In genomic region chr7:6435486-6436384, GRCh38 we compare ENCODE assay signal across 8 cellular contexts. TPM values are rescaled to one million over a fixed set of nuclear protein-coding genes. Genes with fewer than 3 reads are reported as not detected.
DNase-seq lines count a peak whose midpoint lies in the region; ATAC-seq and TF ChIP-seq lines count a peak whose summit lies in the region.

No MANE protein-coding gene starts in this region.

- peaks cover 18% of the 10 kb centered on the region for H3K36me3 Mint-ChIP-seq in CD4-positive, CD25-positive, alpha-beta regulatory T cell

- peaks cover 19 to 46% (median 30%) of the 10 kb centered on the region in 4 donors for H3K4me1 Mint-ChIP-seq in CD4-positive, CD25-positive, alpha-beta regulatory T cell

- H3K4me3 Mint-ChIP-seq in CD4-positive, CD25-positive, alpha-beta regulatory T cell, result peak overlapping the region; percentile 14 to 94 (median 80)

- intact Hi-C loops in OCI-LY7 (cut with micrococcal nuclease; ENCODE audit: unreplicated experiment), result loop anchor here (1.0 to 10.0 kb wide), 3 partner anchors 85 to 581 kb away; partner anchors contain the start of genes AIMP2 and PMS2

- H3K4me1 ChIP-seq in CD4-positive, CD25-positive, alpha-beta regulatory T cell (ENCODE audit: control insufficient read depth, insufficient read depth, low read length, poor library complexity, severe bottlenecking), result peaks cover 23% of the 10 kb centered on the region
- H3K4me1 ChIP-seq in OCI-LY7 (ENCODE audit: insufficient read depth, low read length, poor library complexity, severe bottlenecking) (peaks cover 42% of the 10 kb centered on the region), mucosa of rectum (ENCODE audit: control insufficient read depth in 2 of 2, insufficient read depth in 2 of 2, low read length in 2 of 2) (peaks cover 0 to 12% of the 10 kb centered on the region in 2 donors)

- H3K4me2 ChIP-seq in OCI-LY7 (ENCODE audit: low read length), result peak overlapping the region; percentile 41

- H3K27me3 Mint-ChIP-seq in CD4-positive, CD25-positive, alpha-beta regulatory T cell, result no peaks in the 10 kb centered on the region

- no peaks in the 10 kb centered on the region for H3K27me3 ChIP-seq in CD4-positive, CD25-positive, alpha-beta regulatory T cell (ENCODE audit: control insufficient read depth, insufficient read depth, low read length)
- no peaks in the 10 kb centered on the region for H3K27me3 ChIP-seq in mucosa of rectum (ENCODE audit: control insufficient read depth in 2 of 2, insufficient read depth in 2 of 2, low read length in 2 of 2)

- POLR2A ChIA-PET in OCI-LY7 (lab: Charles Lee), result interaction anchor here (0.6 to 1.9 kb wide), 3 partner anchors 19 to 123 kb away, joined by 4 to 8 read pairs (median 5); no protein-coding TSS in a partner anchor

- H4K20me1 ChIP-seq in OCI-LY7 (ENCODE audit: insufficient read depth, low read length), result peaks cover 4% of the 10 kb centered on the region; the same call in 1 of the 2 replicates

- H3K27ac ChIP-seq in CD4-positive, CD25-positive, alpha-beta regulatory T cell (ENCODE audit: insufficient read depth, low read length, poor library complexity, severe bottlenecking), result no peak overlapping the region
- H3K27ac ChIP-seq in OCI-LY7 (ENCODE audit: low read depth, low read length, poor library complexity, severe bottlenecking), result peak overlapping the region; percentile 67
- peak overlapping the region; percentile 63 to 78 for H3K27ac ChIP-seq in mucosa of rectum (ENCODE audit: low read depth in 2 of 2, low read length in 2 of 2)

- H3K9ac ChIP-seq in mucosa of rectum (ENCODE audit: low read depth in 1 of 2, low read length in 2 of 2), result peak overlapping the region in 1 of 2 donors; percentile 12

- H3K9me3 Mint-ChIP-seq in CD4-positive, CD25-positive, alpha-beta regulatory T cell, result no peaks in the 10 kb centered on the region

- peak; percentile 79 to 90 (median 86) for DNase-seq in CD4-positive, CD25-positive, alpha-beta regulatory T cell
- DNase-seq in HUDEP-2 (lab: John Stamatoyannopoulos, UW; ENCODE audit: unreplicated experiment in 76 of 76), result peak in 71 of 76 experiments; percentile 6 to 88 (median 68)
- DNase-seq in OCI-LY7 (ENCODE audit: low spot score), result peak; percentile 84
- peak; percentile 95 for DNase-seq in activated T-cell treated with anti-CD3 and anti-CD28 coated beads for 1 hour (ENCODE audit: low read depth)
- peak; percentile 97 for DNase-seq in epidermal melanocyte (ENCODE audit: insufficient read length, low spot score)
- DNase-seq in stimulated activated CD8-positive, alpha-beta memory T cell treated with anti-CD3 and anti-CD28 coated beads, Interleukin-7, amount 100 ng/mL, for 1 hour (ENCODE audit: low read depth in 2 of 2), result peak; percentile 71 to 81

- CTCF ChIA-PET in OCI-LY7 (lab: Charles Lee; ENCODE audit: unreplicated experiment), result interaction anchor here (1.0 kb wide), 1 partner anchor 112 kb away, joined by 3 read pairs; no protein-coding TSS in a partner anchor

- peaks cover 42% of the 10 kb centered on the region; the same call in 1 of the 2 replicates for H3K79me2 ChIP-seq in OCI-LY7 (ENCODE audit: insufficient read depth, low read depth, low read length)

- H3K27ac Mint-ChIP-seq in CD4-positive, CD25-positive, alpha-beta regulatory T cell, result peak overlapping the region; percentile 68 to 86 (median 85)

- no peak overlapping the region for H2AFZ ChIP-seq in OCI-LY7 (ENCODE audit: low read length)

- H3K9me3 ChIP-seq in CD4-positive, CD25-positive, alpha-beta regulatory T cell (ENCODE audit: control insufficient read depth in 2 of 2, low read length in 2 of 2), result no peaks in the 10 kb centered on the region
- H3K9me3 ChIP-seq in OCI-LY7 (ENCODE audit: low read length) (no peaks in the 10 kb centered on the region), mucosa of rectum (ENCODE audit: control insufficient read depth in 2 of 2, low read length in 2 of 2) (no peaks in the 10 kb centered on the region)

- H3K4me3 ChIP-seq in CD4-positive, CD25-positive, alpha-beta regulatory T cell (ENCODE audit: low read depth, low read length), result peak overlapping the region; percentile 60
- peak overlapping the region; percentile 16 for H3K4me3 ChIP-seq in OCI-LY7 (ENCODE audit: low read depth, low read length, poor library complexity, severe bottlenecking)
- peak overlapping the region; percentile 49 for H3K4me3 ChIP-seq in mucosa of rectum (ENCODE audit: low read length in 2 of 2)

- peaks cover 13% of the 10 kb centered on the region for H3K36me3 ChIP-seq in CD4-positive, CD25-positive, alpha-beta regulatory T cell (ENCODE audit: control insufficient read depth, insufficient read depth, low read length)
- H3K36me3 ChIP-seq in OCI-LY7 (ENCODE audit: insufficient read depth, low read length) (peaks cover 63% of the 10 kb centered on the region), mucosa of rectum (ENCODE audit: control insufficient read depth in 2 of 2, insufficient read depth in 2 of 2, low read length in 2 of 2) (peaks cover 7 to 21% of the 10 kb centered on the region in 2 donors)

- peak; percentile 99 for TF ChIP-seq CTCF in OCI-LY7 (conservative IDR thresholded peaks at IDR 0.05; ENCODE audit: low read length)

- TSS peak; percentile 57 for BruUV-seq in OCI-LY7 (replicated peaks; lab: Mats Ljungman, UMichigan)

- ATAC-seq in CD4-positive, CD25-positive, alpha-beta regulatory T cell (ENCODE audit: low read depth in 2 of 2), result peak; percentile 91 to 92
- peak; percentile 75 for ATAC-seq in GM19397 (IDR thresholded peaks at IDR 0.05; ENCODE audit: unreplicated experiment)

- H3K9me2 ChIP-seq in OCI-LY7 (ENCODE audit: insufficient read depth, low read length), result no peaks in the 10 kb centered on the region

RNA-seq across cellular contexts. Expression of gene DAGLB, which starts 12.0 kb away (rescaled TPM):
- total RNA-seq in CD4-positive, CD25-positive, alpha-beta regulatory T cell, result 33.2 TPM
- 10 to 100 TPM in 3 of 4 donors, 1 to 10 TPM in 1; 5.9 to 13.8 (median 11.7) TPM for polyA plus RNA-seq in CD4-positive, CD25-positive, alpha-beta regulatory T cell
- total RNA-seq in OCI-LY7 (2014; rRNA removed; shearing (Covaris generic)), result 12.4 and 17.5 TPM in 2 replicates
- 19.5 and 24.8 TPM in 2 replicates for total RNA-seq in OCI-LY7 (2022)

RNA-seq across cellular contexts. Expression of gene KDELR2, which starts 48.2 kb away (rescaled TPM):
- total RNA-seq in CD4-positive, CD25-positive, alpha-beta regulatory T cell, result 39.9 TPM
- 10 to 100 TPM; 52.8 to 74.9 (median 56.6) TPM for polyA plus RNA-seq in CD4-positive, CD25-positive, alpha-beta regulatory T cell
- total RNA-seq in OCI-LY7 (2014; rRNA removed; shearing (Covaris generic)), result 23.6 and 30.2 TPM in 2 replicates
- total RNA-seq in OCI-LY7 (2022), result 62.1 and 63.4 TPM in 2 replicates
